ENCODE assay signal across 10 cellular contexts in the genomic region with DNA sequence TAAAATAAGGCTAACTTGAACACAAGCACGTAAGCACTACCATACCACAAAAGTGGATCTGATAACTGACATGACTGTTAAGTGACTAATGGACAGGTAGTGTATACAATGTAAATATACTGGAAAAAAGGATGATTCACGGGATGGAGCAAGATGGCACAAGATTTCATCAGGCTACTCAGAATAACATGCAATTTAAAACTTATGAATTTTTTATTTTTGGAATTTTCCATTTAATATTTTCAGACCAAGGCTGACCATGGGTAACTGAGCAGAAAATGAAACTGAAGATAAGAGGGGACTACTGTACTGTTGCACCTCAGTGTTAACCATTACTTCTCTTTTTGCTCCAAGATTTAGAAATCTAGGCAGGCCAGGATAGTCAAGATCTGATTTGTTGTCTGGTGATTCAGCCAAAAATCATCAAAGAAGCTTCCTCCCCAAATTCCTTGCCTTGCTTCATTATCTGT. TPM values are rescaled to one million over a fixed set of nuclear protein-coding genes. Genes with fewer than 3 reads are reported as not detected.
DNase-seq lines count a peak whose midpoint lies in the region; ATAC-seq and TF ChIP-seq lines count a peak whose summit lies in the region.
"Had no signal": no experiment of that assay in that cellular context is flagged by ENCODE, and none has a peak within 500 bp of the region (broad histone marks: within the 10 kb centered on the region; RNA-seq: fewer than 3 reads in every experiment).

No MANE protein-coding gene starts in this region.

- CTCF ChIA-PET in HEK293T (lab: Yijun Ruan, JAX): no interaction called here

- peak; percentile 74 for DNase-seq in EH (ENCODE audit: low read depth)
- peak; percentile 74 for DNase-seq in M059J (ENCODE audit: low read depth)
- DNase-seq in fibroblast of mammary gland (ENCODE audit: low read depth): peak; percentile 83
- no peak for DNase-seq in ureter (ENCODE audit: low spot score)
- DNase-seq in inferior parietal cortex (ENCODE audit: extremely low spot score): no peak
- DNase-seq in HEK293T (ENCODE audit: extremely low spot score): no peak
- DNase-seq: substantia nigra, WERI-Rb-1 had no signal

- POLR2A ChIA-PET in HEK293T (lab: Yijun Ruan, JAX): no interaction called here

- no peak for TF ChIP-seq CTCF in fibroblast of mammary gland (conservative IDR thresholded peaks at IDR 0.05; ENCODE audit: control insufficient read depth, insufficient read depth, low read depth, low read length)

- ATAC-seq in GM21737 (IDR thresholded peaks at IDR 0.05; ENCODE audit: unreplicated experiment) (peak; percentile 57), HG02981 (IDR thresholded peaks at IDR 0.05; ENCODE audit: unreplicated experiment) (no peak)

- H3K4me3 ChIP-seq in fibroblast of mammary gland (ENCODE audit: control insufficient read depth, low read depth, low read length): no peak overlapping the region

TF ChIP-seq in HEK293T, 16 proteins besides CTCF, POLR2A, EP300 and RAD21:
- TF ChIP-seq HDGF (IDR thresholded peaks at IDR 0.05; ENCODE audit: borderline replicate concordance) (no peak), NFRKB (IDR thresholded peaks at IDR 0.05) (no peak), L3MBTL2 (conservative IDR thresholded peaks at IDR 0.05) (no peak), BHLHE40 (IDR thresholded peaks at IDR 0.05; ENCODE audit: borderline replicate concordance) (no peak), SUZ12 (IDR thresholded peaks at IDR 0.05) (no peak), LEF1 (IDR thresholded peaks at IDR 0.05; ENCODE audit: borderline replicate concordance) (no peak), CTBP1 (IDR thresholded peaks at IDR 0.05; ENCODE audit: borderline replicate concordance) (no peak), TARDBP (IDR thresholded peaks at IDR 0.05) (no peak), FOXM1 (IDR thresholded peaks at IDR 0.05; ENCODE audit: borderline replicate concordance) (no peak), ARNT (IDR thresholded peaks at IDR 0.05) (no peak), ELF4 (IDR thresholded peaks at IDR 0.05) (no peak), FOXA1 (IDR thresholded peaks at IDR 0.05) (no peak), ZNF384 (IDR thresholded peaks at IDR 0.05) (no peak), SP1 (IDR thresholded peaks at IDR 0.05) (no peak), FOXK2 (IDR thresholded peaks at IDR 0.05) (no peak)
- TF ChIP-seq, protein P1, sequence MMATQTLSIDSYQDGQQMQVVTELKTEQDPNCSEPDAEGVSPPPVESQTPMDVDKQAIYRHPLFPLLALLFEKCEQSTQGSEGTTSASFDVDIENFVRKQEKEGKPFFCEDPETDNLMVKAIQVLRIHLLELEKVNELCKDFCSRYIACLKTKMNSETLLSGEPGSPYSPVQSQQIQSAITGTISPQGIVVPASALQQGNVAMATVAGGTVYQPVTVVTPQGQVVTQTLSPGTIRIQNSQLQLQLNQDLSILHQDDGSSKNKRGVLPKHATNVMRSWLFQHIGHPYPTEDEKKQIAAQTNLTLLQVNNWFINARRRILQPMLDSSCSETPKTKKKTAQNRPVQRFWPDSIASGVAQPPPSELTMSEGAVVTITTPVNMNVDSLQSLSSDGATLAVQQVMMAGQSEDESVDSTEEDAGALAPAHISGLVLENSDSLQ (IDR thresholded peaks at IDR 0.05): no peak

RNA-seq across cellular contexts. Expression of a gene that starts 45.4 kb away (rescaled TPM):
- total RNA-seq in M059J (2014; rRNA removed; shearing (Covaris generic)): 31.6 and 46.8 TPM in 2 replicates
- total RNA-seq in ureter: 19.8 TPM

Comparison
In these comparisons a context has a peak if more than half of its experiments do, and no peak if none do; other contexts are left out.
1. DNase-seq: peak in EH (single experiment), M059J (single experiment) and fibroblast of mammary gland (single experiment); none in ureter (single experiment), inferior parietal cortex (single experiment) and HEK293T (single experiment).